ENCODE assay signal across 20 cellular contexts in the genomic region with DNA sequence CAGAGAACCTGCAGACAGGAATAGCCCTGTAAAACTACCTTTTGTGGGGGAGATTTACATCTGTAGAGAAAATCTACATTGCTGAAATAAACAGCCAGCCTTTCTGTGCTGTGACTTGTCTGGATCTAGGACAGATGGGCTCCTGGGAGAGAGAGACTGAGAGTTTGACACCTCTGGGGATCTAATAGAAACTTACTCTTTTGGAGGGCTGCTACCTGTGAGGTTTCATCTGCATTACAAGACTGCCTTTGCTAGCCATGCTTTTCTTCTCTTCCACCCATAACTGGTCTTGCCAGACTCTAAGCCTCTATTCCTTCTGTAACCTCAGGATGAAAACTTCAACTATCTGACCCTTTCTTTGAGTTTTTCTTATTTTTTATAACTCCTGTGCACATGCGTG.
"Had no signal": no experiment of that assay in that cellular context is flagged by ENCODE, and none has a peak within 500 bp of the region (broad histone marks: within the 10 kb centered on the region; RNA-seq: fewer than 3 reads in every experiment).

No MANE protein-coding gene starts in this region.

- H3K27ac Mint-ChIP-seq: activated naive CD4-positive, alpha-beta T cell treated with anti-CD3 and anti-CD28 coated beads, Interleukin-2, amount 50 U/mL, for 24 hours; activated T-cell treated with anti-CD3 and anti-CD28 coated beads, Interleukin-2, amount 50 U/mL, for 72 hours had no signal

- H3K27ac ChIP-seq: ascending aorta, coronary artery, left ventricle myocardium inferior, thyroid gland had no signal

- ATAC-seq: activated T-cell treated with anti-CD3 and anti-CD28 coated beads, Interleukin-2, amount 50 U/mL, for 72 hours had no signal

- H3K27me3 Mint-ChIP-seq: activated naive CD4-positive, alpha-beta T cell treated with anti-CD3 and anti-CD28 coated beads, Interleukin-2, amount 50 U/mL, for 24 hours had no signal

- DNase-seq: activated CD4-positive, alpha-beta T cell treated with anti-CD3 and anti-CD28 coated beads, Interleukin-2, amount 50 U/mL, for 1 hour; activated CD4-positive, CD25-positive, alpha-beta regulatory T cell treated with anti-CD3 and anti-CD28 coated beads, Interleukin-2, amount 50 U/mL, for 72 hours; activated CD8-positive, alpha-beta memory T cell treated with anti-CD3 and anti-CD28 coated beads for 24 hours; activated CD8-positive, alpha-beta memory T cell treated with anti-CD3 and anti-CD28 coated beads, Interleukin-2, amount 50 U/mL, for 48 hours; activated gamma-delta T cell; activated T-cell treated with anti-CD3 and anti-CD28 coated beads, Interleukin-2, amount 50 U/mL, for 72 hours; erythroblast; foreskin melanocyte; glutamatergic neuron; hippocampal formation; kidney glomerular epithelial cell; left ventricle myocardium inferior; mammary epithelial cell; occipital lobe; posterior cingulate gyrus; stimulated activated naive CD4-positive, alpha-beta T cell; thyroid gland had no signal

- H3K4me1 ChIP-seq: thyroid gland had no signal

- H3K27me3 ChIP-seq: ascending aorta, thyroid gland had no signal

- H3K4me3 Mint-ChIP-seq: activated naive CD4-positive, alpha-beta T cell treated with anti-CD3 and anti-CD28 coated beads, Interleukin-2, amount 50 U/mL, for 24 hours; activated T-cell treated with anti-CD3 and anti-CD28 coated beads, Interleukin-2, amount 50 U/mL, for 72 hours had no signal

- H3K36me3 ChIP-seq: ascending aorta, left ventricle myocardium inferior, thyroid gland had no signal

- H3K9me3 ChIP-seq: ascending aorta, left ventricle myocardium inferior, thyroid gland had no signal

- H3K4me3 ChIP-seq: ascending aorta, coronary artery, left ventricle myocardium inferior, thyroid gland had no signal

- H3K9me3 Mint-ChIP-seq: activated naive CD4-positive, alpha-beta T cell treated with anti-CD3 and anti-CD28 coated beads, Interleukin-2, amount 50 U/mL, for 24 hours had no signal
